Comparison of ENCODE assay signal across 12 cellular contexts in genomic region chr17:6591599-6592158, GRCh38. TPM values are rescaled to one million over a fixed set of nuclear protein-coding genes. Genes with fewer than 3 reads are reported as not detected.
DNase-seq lines count a peak whose midpoint lies in the region; ATAC-seq and TF ChIP-seq lines count a peak whose summit lies in the region.
"Had no signal": no experiment of that assay in that cellular context is flagged by ENCODE, and none has a peak within 500 bp of the region (broad histone marks: within the 10 kb centered on the region; RNA-seq: fewer than 3 reads in every experiment).

No MANE protein-coding gene starts in this region.

- H3K79me1 ChIP-seq in trophoblast cell (ENCODE audit: low read length) = no peaks in the 10 kb centered on the region

- H3K4me2 ChIP-seq in trophoblast cell (ENCODE audit: low read length) = no peak overlapping the region
- no peak overlapping the region for H3K4me2 ChIP-seq in OCI-LY7 (ENCODE audit: low read length)

- H3K27ac ChIP-seq in RWPE2 (ENCODE audit: poor library complexity, severe bottlenecking) = peak overlapping the region; percentile 92
- H3K27ac ChIP-seq in esophagus muscularis mucosa (replicated peaks in 1 of 4) = peak overlapping the region; percentile 33 to 69 (median 62)
- no peak overlapping the region for H3K27ac ChIP-seq in trophoblast cell (ENCODE audit: low read depth, low read length)
- no peak overlapping the region for H3K27ac ChIP-seq in OCI-LY7 (ENCODE audit: low read depth, low read length, poor library complexity, severe bottlenecking)
- H3K27ac ChIP-seq: heart right ventricle had no signal

- DNase-seq in EL = peak; percentile 91
- DNase-seq in RWPE2 (ENCODE audit: low spot score) = no peak
- DNase-seq in esophagus muscularis mucosa (ENCODE audit: extremely low spot score) = peak; percentile 87
- peak; percentile 53 to 77 for DNase-seq in trophoblast cell
- no peak for DNase-seq in activated CD8-positive, alpha-beta memory T cell treated with anti-CD3 and anti-CD28 coated beads for 24 hours
- no peak for DNase-seq in SHP77 (lab: John Stamatoyannopoulos, UW)
- DNase-seq in OCI-LY7 (ENCODE audit: low spot score) = no peak
- DNase-seq: activated T-cell treated with anti-CD3 and anti-CD28 coated beads for 4 hours; central memory CD4-positive, alpha-beta T cell; DMS153; heart right ventricle had no signal

- H3K27me3 ChIP-seq in RWPE2 (ENCODE audit: insufficient read depth, poor library complexity, severe bottlenecking) = no peaks in the 10 kb centered on the region
- no peaks in the 10 kb centered on the region for H3K27me3 ChIP-seq in esophagus muscularis mucosa
- no peaks in the 10 kb centered on the region for H3K27me3 ChIP-seq in trophoblast cell (ENCODE audit: insufficient read depth, low read length)
- H3K27me3 ChIP-seq: heart right ventricle had no signal

- no peak overlapping the region for H3K18ac ChIP-seq in trophoblast cell (ENCODE audit: low read length)

- no peak overlapping the region for H2BK12ac ChIP-seq in trophoblast cell (ENCODE audit: low read length)

- H3K9me3 ChIP-seq in RWPE2 (ENCODE audit: severe bottlenecking) (no peaks in the 10 kb centered on the region), esophagus muscularis mucosa (no peaks in the 10 kb centered on the region), trophoblast cell (ENCODE audit: insufficient read depth, low read depth, low read length) (no peaks in the 10 kb centered on the region), OCI-LY7 (ENCODE audit: low read length) (no peaks in the 10 kb centered on the region)
- H3K9me3 ChIP-seq: heart right ventricle had no signal

- H2AK5ac ChIP-seq in trophoblast cell (ENCODE audit: low read length) = no peak overlapping the region

- no peak overlapping the region for H2BK5ac ChIP-seq in trophoblast cell (ENCODE audit: low read depth, low read length, poor library complexity)

- no TSS peak for BruUV-seq in OCI-LY7 (replicated peaks; lab: Mats Ljungman, UMichigan)

- H2AFZ ChIP-seq in trophoblast cell (ENCODE audit: insufficient read depth, low read length, poor library complexity) (no peak overlapping the region), OCI-LY7 (ENCODE audit: low read length) (no peak overlapping the region)

- H2BK120ac ChIP-seq in trophoblast cell (ENCODE audit: insufficient read depth, low read length, poor library complexity) = no peak overlapping the region

- H3K9me2 ChIP-seq in OCI-LY7 (ENCODE audit: insufficient read depth, low read length) = no peaks in the 10 kb centered on the region

- intact Hi-C loops in esophagus muscularis mucosa (cut with DNase I) (no loop called here), OCI-LY7 (cut with micrococcal nuclease; ENCODE audit: unreplicated experiment) (no loop called here)

- no peaks in the 10 kb centered on the region for H4K20me1 ChIP-seq in OCI-LY7 (ENCODE audit: insufficient read depth, low read length)

- H4K8ac ChIP-seq in trophoblast cell (ENCODE audit: low read depth, low read length) = no peak overlapping the region

- WGBS in esophagus muscularis mucosa = 74% methylated on average over 7 of the region's 7 CpGs
- WGBS in trophoblast cell (ENCODE audit: extremely low coverage, insufficient coverage, insufficient read length) = no CpG with 5 or more reads among the region's 7 CpGs

- ATAC-seq in RWPE2 (ENCODE audit: low read depth) = peak; percentile 92
- ATAC-seq in GM21390 (IDR thresholded peaks at IDR 0.05; ENCODE audit: unreplicated experiment) = no peak
- ATAC-seq: heart right ventricle had no signal

- H3K4me1 ChIP-seq in RWPE2 (ENCODE audit: insufficient read depth, poor library complexity, severe bottlenecking) (peaks cover 19% of the 10 kb centered on the region), esophagus muscularis mucosa (peaks cover 0 to 22% (median 5%) of the 10 kb centered on the region in 4 donors), trophoblast cell (ENCODE audit: control insufficient read depth in 1 of 2, insufficient read depth in 2 of 2, low read length in 2 of 2) (no peaks in the 10 kb centered on the region), OCI-LY7 (ENCODE audit: insufficient read depth, low read length, poor library complexity, severe bottlenecking) (no peaks in the 10 kb centered on the region)
- H3K4me1 ChIP-seq: heart right ventricle had no signal

- H3K14ac ChIP-seq in trophoblast cell (ENCODE audit: low read length) = no peak overlapping the region

- no peak overlapping the region for H4K91ac ChIP-seq in trophoblast cell (ENCODE audit: low read depth, low read length)

- CTCF ChIA-PET in OCI-LY7 (lab: Charles Lee; ENCODE audit: unreplicated experiment) = no interaction called here

- H3K36me3 ChIP-seq in RWPE2 (ENCODE audit: low read depth) (peaks cover 81% of the 10 kb centered on the region), esophagus muscularis mucosa (peaks cover 57 to 99% (median 88%) of the 10 kb centered on the region in 4 donors), trophoblast cell (ENCODE audit: control insufficient read depth in 1 of 2, insufficient read depth in 2 of 2, low read length in 2 of 2) (peaks cover 23 to 50% of the 10 kb centered on the region in 2 experiments), OCI-LY7 (ENCODE audit: insufficient read depth, low read length) (peaks cover 82% of the 10 kb centered on the region)

- TF ChIP-seq POLR2A in esophagus muscularis mucosa (IDR thresholded peaks at IDR 0.05; ENCODE audit: low read depth) = no peak

- H3K79me2 ChIP-seq in trophoblast cell (ENCODE audit: control insufficient read depth, insufficient read depth, low read length, poor library complexity) = no peaks in the 10 kb centered on the region
- H3K79me2 ChIP-seq in OCI-LY7 (ENCODE audit: insufficient read depth, low read depth, low read length) = no peaks in the 10 kb centered on the region

- H4K12ac ChIP-seq in trophoblast cell (ENCODE audit: low read depth, low read length) = no peak overlapping the region

- no peak overlapping the region for H3K9ac ChIP-seq in trophoblast cell (ENCODE audit: low read length)

- POLR2A ChIA-PET in OCI-LY7 (lab: Charles Lee) = no interaction called here

- H3K4ac ChIP-seq in trophoblast cell (ENCODE audit: low read depth, low read length) = no peak overlapping the region

- H3K4me3 ChIP-seq in RWPE2 (ENCODE audit: severe bottlenecking) (no peak overlapping the region), esophagus muscularis mucosa (no peak overlapping the region), trophoblast cell (ENCODE audit: low read depth, low read length) (no peak overlapping the region), OCI-LY7 (ENCODE audit: low read depth, low read length, poor library complexity, severe bottlenecking) (no peak overlapping the region)
- H3K4me3 ChIP-seq: heart right ventricle had no signal

- TF ChIP-seq EP300 in esophagus muscularis mucosa (IDR thresholded peaks at IDR 0.05) = no peak

- no peak overlapping the region for H3K23ac ChIP-seq in trophoblast cell (ENCODE audit: low read length)

- TF ChIP-seq CTCF in RWPE2 (IDR thresholded peaks at IDR 0.05; ENCODE audit: poor library complexity, severe bottlenecking) = no peak
- TF ChIP-seq CTCF in esophagus muscularis mucosa (IDR thresholded peaks at IDR 0.05) = no peak
- no peak for TF ChIP-seq CTCF in OCI-LY7 (conservative IDR thresholded peaks at IDR 0.05; ENCODE audit: low read length)

RNA-seq across cellular contexts. Expression of gene PITPNM3, which starts 35.3 kb away (rescaled TPM):
- total RNA-seq in esophagus muscularis mucosa (10 to 100 TPM; 46.5 to 93.2 (median 68.9) TPM), OCI-LY7 (2022) (1.2 and 1.6 TPM in 2 replicates)
- polyA plus RNA-seq in trophoblast cell (2013) = 0.58 and 0.64 TPM in 2 replicates
- 0.76 and 1.2 TPM in 2 replicates for total RNA-seq in OCI-LY7 (2014; rRNA removed; shearing (Covaris generic))

RNA-seq across cellular contexts. Expression of gene KIAA0753, which starts 48.8 kb away (rescaled TPM):
- total RNA-seq in esophagus muscularis mucosa (10 to 100 TPM; 36.9 to 73.9 (median 46.4) TPM), OCI-LY7 (2022) (26.0 and 29.8 TPM in 2 replicates)
- 9.5 and 9.8 TPM in 2 replicates for polyA plus RNA-seq in trophoblast cell (2013)
- total RNA-seq in OCI-LY7 (2014; rRNA removed; shearing (Covaris generic)) = 18.9 and 20.8 TPM in 2 replicates

RNA-seq across cellular contexts. Expression of gene TXNDC17, which starts 49.2 kb away (rescaled TPM):
- 100 to 1,000 TPM in 1 of 4 donors, 10 to 100 TPM in 3; 58.5 to 109 (median 74.2) TPM for total RNA-seq in esophagus muscularis mucosa
- polyA plus RNA-seq in trophoblast cell (2013) = 125 and 128 TPM in 2 replicates
- 52.8 and 63.7 TPM in 2 replicates for total RNA-seq in OCI-LY7 (2014; rRNA removed; shearing (Covaris generic))
- 63.5 and 81.4 TPM in 2 replicates for total RNA-seq in OCI-LY7 (2022)

RNA-seq across cellular contexts. Expression of gene MED31, which starts 59.7 kb away (rescaled TPM):
- total RNA-seq in esophagus muscularis mucosa = 1 to 10 TPM; 4.5 to 8.7 (median 6.9) TPM
- 54.0 and 59.8 TPM in 2 replicates for polyA plus RNA-seq in trophoblast cell (2013)
- total RNA-seq in OCI-LY7 (2014; rRNA removed; shearing (Covaris generic)) = 11.6 and 14.6 TPM in 2 replicates
- total RNA-seq in OCI-LY7 (2022) = 21.7 and 25.2 TPM in 2 replicates

RNA-seq across cellular contexts. Expression of gene C17orf100, which starts 59.9 kb away (rescaled TPM):
- total RNA-seq in esophagus muscularis mucosa (1 to 10 TPM in 1 of 4 donors, under 1 TPM in 3; 0.50 to 1.5 (median 0.84) TPM), OCI-LY7 (2022) (5.2 and 5.6 TPM in 2 replicates)
- 2.0 and 2.1 TPM in 2 replicates for polyA plus RNA-seq in trophoblast cell (2013)
- total RNA-seq in OCI-LY7 (2014; rRNA removed; shearing (Covaris generic)) = 1.3 and 2.4 TPM in 2 replicates

Comparison
In these comparisons a context has a peak if more than half of its experiments do, and no peak if none do; other contexts are left out.
1. DNase-seq: peak in EL (single experiment), esophagus muscularis mucosa (single experiment) and trophoblast cell (2 of 2); none in RWPE2 (single experiment), activated CD8-positive, alpha-beta memory T cell treated with anti-CD3 and anti-CD28 coated beads for 24 hours (single experiment), SHP77 (0 of 2) and OCI-LY7 (single experiment).
2. H3K27ac ChIP-seq: peak in RWPE2 (single experiment) and esophagus muscularis mucosa (4 of 4); none in trophoblast cell (single experiment) and OCI-LY7 (single experiment).
3. RNA of gene PITPNM3, which starts 35.3 kb away (total RNA-seq): 46.5 to 93.2 TPM in esophagus muscularis mucosa; 0.76 to 1.6 TPM in OCI-LY7; every median in the first group is over 10 times any median in the second.